8 cellular contexts compared by ENCODE assay signal in the genomic region with DNA sequence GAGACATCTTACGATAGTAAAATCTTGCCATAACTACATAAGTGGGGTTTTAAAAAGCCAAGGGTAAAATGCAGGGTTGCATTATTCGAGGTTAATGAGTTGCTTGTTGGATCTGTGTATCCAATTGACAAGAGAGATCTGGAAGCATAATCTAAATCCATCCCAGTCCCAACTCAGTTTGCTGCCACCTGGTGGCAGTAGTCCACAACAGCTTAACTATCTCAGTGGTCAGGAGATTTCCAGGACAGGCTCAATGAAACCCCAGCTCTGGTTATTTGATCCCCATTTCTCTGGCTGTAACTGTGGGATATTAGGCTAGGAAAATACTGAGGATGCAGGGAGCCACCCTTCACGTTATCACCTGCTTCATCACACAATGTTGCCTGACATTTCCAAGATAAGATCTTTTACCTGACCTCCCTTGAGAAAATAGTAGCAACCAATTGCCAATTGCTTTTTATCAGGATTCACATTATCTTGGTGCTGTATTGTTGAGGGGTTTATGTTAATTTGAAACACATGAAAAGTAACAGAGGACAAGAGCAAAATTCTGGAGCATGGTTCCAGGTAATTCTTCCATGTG.
DNase-seq lines count a peak whose midpoint lies in the region; ATAC-seq, FAIRE-seq and TF ChIP-seq lines count a peak whose summit lies in the region.

No MANE protein-coding gene starts in this region.

- TF ChIP-seq CTCF in Loucy (conservative IDR thresholded peaks at IDR 0.05; ENCODE audit: low read length) (peak; percentile 89), astrocyte (IDR thresholded peaks at IDR 0.05; ENCODE audit: insufficient read depth, low read depth, low read length) (peak; percentile 95), hepatocyte (IDR thresholded peaks at IDR 0.05; ENCODE audit: poor library complexity) (peak; percentile 83), sigmoid colon (IDR thresholded peaks at IDR 0.05) (peak; percentile 24 to 76 (median 56))

- peaks cover 18% of the 10 kb centered on the region for H3K4me1 ChIP-seq in Loucy (ENCODE audit: insufficient read depth, low read length, poor library complexity, severe bottlenecking)
- peaks cover 12% of the 10 kb centered on the region for H3K4me1 ChIP-seq in astrocyte (ENCODE audit: insufficient read depth, low read length)
- no peaks in the 10 kb centered on the region for H3K4me1 ChIP-seq in hepatocyte (ENCODE audit: insufficient read depth)
- no peaks in the 10 kb centered on the region for H3K4me1 ChIP-seq in sigmoid colon

- DNase-seq in CD1c-positive myeloid dendritic cell (ENCODE audit: extremely low spot score) = peak; percentile 75
- DNase-seq in SW480 (ENCODE audit: low spot score) = peak; percentile 52
- peak; percentile 27 for DNase-seq in astrocyte (ENCODE audit: low read depth)
- DNase-seq in hepatocyte (ENCODE audit: low spot score) = peak; percentile 82
- DNase-seq in sigmoid colon = peak; percentile 68

- no peaks in the 10 kb centered on the region for H3K9me2 ChIP-seq in Loucy (replicated peaks; ENCODE audit: low read depth, low read length)
- H3K9me2 ChIP-seq in hepatocyte (replicated peaks; ENCODE audit: insufficient read depth) = no peaks in the 10 kb centered on the region

- H3K9me3 Mint-ChIP-seq in astrocyte (ENCODE audit: unreplicated experiment) = no peaks in the 10 kb centered on the region

- H3K4me3 ChIP-seq in Loucy (ENCODE audit: low read length, poor library complexity, severe bottlenecking) = no peak overlapping the region
- H3K4me3 ChIP-seq in astrocyte (ENCODE audit: insufficient read depth, low read depth, low read length) = no peak overlapping the region
- H3K4me3 ChIP-seq in hepatocyte = no peak overlapping the region
- H3K4me3 ChIP-seq in sigmoid colon = no peak overlapping the region

- no peak for TF ChIP-seq EP300 in sigmoid colon (IDR thresholded peaks at IDR 0.05)

- 18% methylated on average over 3 of the region's 3 CpGs for WGBS in hepatocyte (ENCODE audit: low lambda C conversion rate, missing lambda C conversion rate)
- WGBS in sigmoid colon, 2 donors = 12 to 22% methylated on average over 3 of the region's 3 CpGs

- H3K36me3 ChIP-seq in Loucy (ENCODE audit: insufficient read depth, low read length) (no peaks in the 10 kb centered on the region), astrocyte (ENCODE audit: insufficient read depth, low read length) (no peaks in the 10 kb centered on the region), hepatocyte (replicated peaks; ENCODE audit: insufficient read depth, low read depth) (no peaks in the 10 kb centered on the region), sigmoid colon (no peaks in the 10 kb centered on the region)

- peak; percentile 43 for FAIRE-seq in astrocyte (lab: Jason Lieb, UNC)

- intact Hi-C loops in sigmoid colon (cut with DNase I) = loop anchor here (1.0 to 5.0 kb wide), 3 partner anchors 60 to 1180 kb away; no protein-coding TSS in a partner anchor

- peaks cover 12% of the 10 kb centered on the region for H3K4me1 Mint-ChIP-seq in astrocyte (ENCODE audit: low read depth, unreplicated experiment)

- H3K9me3 ChIP-seq in Loucy (ENCODE audit: insufficient read depth, low read depth, low read length) (no peaks in the 10 kb centered on the region), astrocyte (ENCODE audit: insufficient read depth, low read depth, low read length) (no peaks in the 10 kb centered on the region), hepatocyte (ENCODE audit: low read depth) (no peaks in the 10 kb centered on the region), sigmoid colon (no peaks in the 10 kb centered on the region)

- TF ChIP-seq POLR2A in sigmoid colon (IDR thresholded peaks at IDR 0.05) = no peak

- peaks cover 2% of the 10 kb centered on the region for H3K27me3 Mint-ChIP-seq in astrocyte (ENCODE audit: low read depth, unreplicated experiment)

- no peak overlapping the region for H3K4me3 Mint-ChIP-seq in astrocyte (ENCODE audit: unreplicated experiment)

- H3K27me3 ChIP-seq in Loucy (ENCODE audit: insufficient read depth, low read length, poor library complexity, severe bottlenecking) (no peaks in the 10 kb centered on the region), astrocyte (ENCODE audit: insufficient read depth, low read length) (no peaks in the 10 kb centered on the region), hepatocyte (no peaks in the 10 kb centered on the region), sigmoid colon (no peaks in the 10 kb centered on the region)

- H3K9ac ChIP-seq in Loucy (ENCODE audit: low read depth, low read length, poor library complexity, severe bottlenecking) = no peak overlapping the region
- H3K9ac ChIP-seq in astrocyte (ENCODE audit: low read length) = no peak overlapping the region

- H3K79me2 ChIP-seq in Loucy (ENCODE audit: insufficient read depth, low read length) = no peaks in the 10 kb centered on the region
- no peaks in the 10 kb centered on the region for H3K79me2 ChIP-seq in astrocyte (ENCODE audit: insufficient read depth, low read length)
- H3K79me2 ChIP-seq in hepatocyte = no peaks in the 10 kb centered on the region

- H3K27ac ChIP-seq in astrocyte (ENCODE audit: low read depth, low read length) (no peak overlapping the region), hepatocyte (no peak overlapping the region), sigmoid colon (no peak overlapping the region)

- H3K27ac Mint-ChIP-seq in astrocyte (ENCODE audit: unreplicated experiment) = no peak overlapping the region

- H3K4me2 ChIP-seq in Loucy (ENCODE audit: low read depth, low read length, poor library complexity, severe bottlenecking) (no peak overlapping the region), astrocyte (ENCODE audit: low read length) (no peak overlapping the region), hepatocyte (no peak overlapping the region)

- 0 out of 2 replicates have a peak, but pooled peaks cover 4% of the 10 kb centered on the region for H3F3A ChIP-seq in Loucy (ENCODE audit: low read depth)

- H4K20me1 ChIP-seq in Loucy (ENCODE audit: insufficient read depth, low read length, poor library complexity, severe bottlenecking) (no peaks in the 10 kb centered on the region), astrocyte (ENCODE audit: insufficient read depth, low read length) (no peaks in the 10 kb centered on the region), hepatocyte (ENCODE audit: insufficient read depth, poor library complexity, severe bottlenecking) (no peaks in the 10 kb centered on the region)

- H2AFZ ChIP-seq in Loucy (ENCODE audit: low read length) (0 out of 2 replicates have a peak overlapping the region, but pooled peaks have one; percentile 1), astrocyte (ENCODE audit: low read depth, low read length) (no peak overlapping the region), hepatocyte (no peak overlapping the region)

- ATAC-seq in GM19328 (IDR thresholded peaks at IDR 0.05; ENCODE audit: unreplicated experiment) (peak; percentile 40), HG03521 (IDR thresholded peaks at IDR 0.05; ENCODE audit: unreplicated experiment) (no peak)

- no peaks in the 10 kb centered on the region for H3K36me3 Mint-ChIP-seq in astrocyte (ENCODE audit: low read depth, unreplicated experiment)

Comparison
In these comparisons a context has a peak if more than half of its experiments do, and no peak if none do; other contexts are left out.
1. DNase-seq: peak in every context shown above with its lines; median percentile 82 in hepatocyte; 75 in CD1c-positive myeloid dendritic cell; 68 in sigmoid colon; 52 in SW480; 27 in astrocyte.